Comparison of ENCODE assay signal across 1 cellular context in the genomic region with DNA sequence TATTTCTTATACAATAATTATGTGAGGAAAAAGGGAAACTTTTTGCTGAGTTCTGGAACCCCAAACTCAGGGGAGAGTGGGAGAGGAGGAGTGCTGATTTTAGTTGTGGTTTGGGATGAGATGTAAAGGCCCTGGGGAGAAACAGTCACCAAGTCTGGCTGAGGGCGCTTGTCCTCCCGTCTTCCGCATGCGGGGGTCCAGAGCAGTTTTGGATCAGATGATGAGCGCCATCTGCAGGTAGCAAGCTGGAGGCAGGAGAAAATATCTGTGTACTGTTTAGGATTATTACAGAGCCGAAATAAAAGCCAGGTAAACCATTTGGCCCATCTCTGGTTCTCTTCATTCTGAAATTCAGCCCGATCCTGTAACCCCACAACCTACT.
TF ChIP-seq lines count a peak whose summit lies in the region.

No MANE protein-coding gene starts in this region.

TF ChIP-seq in SK-N-SH treated with all-trans-retinoic acid at 6 μM for 48 hours, 23 proteins besides CTCF, POLR2A, EP300 and RAD21 (continued from another document):
- TF ChIP-seq, protein P1, sequence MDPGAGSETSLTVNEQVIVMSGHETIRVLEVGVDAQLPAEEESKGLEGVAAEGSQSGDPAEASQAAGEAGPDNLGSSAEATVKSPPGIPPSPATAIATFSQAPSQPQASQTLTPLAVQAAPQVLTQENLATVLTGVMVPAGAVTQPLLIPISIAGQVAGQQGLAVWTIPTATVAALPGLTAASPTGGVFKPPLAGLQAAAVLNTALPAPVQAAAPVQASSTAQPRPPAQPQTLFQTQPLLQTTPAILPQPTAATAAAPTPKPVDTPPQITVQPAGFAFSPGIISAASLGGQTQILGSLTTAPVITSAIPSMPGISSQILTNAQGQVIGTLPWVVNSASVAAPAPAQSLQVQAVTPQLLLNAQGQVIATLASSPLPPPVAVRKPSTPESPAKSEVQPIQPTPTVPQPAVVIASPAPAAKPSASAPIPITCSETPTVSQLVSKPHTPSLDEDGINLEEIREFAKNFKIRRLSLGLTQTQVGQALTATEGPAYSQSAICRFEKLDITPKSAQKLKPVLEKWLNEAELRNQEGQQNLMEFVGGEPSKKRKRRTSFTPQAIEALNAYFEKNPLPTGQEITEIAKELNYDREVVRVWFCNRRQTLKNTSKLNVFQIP (CRISPR knock-in tag; IDR thresholded peaks at IDR 0.05; ENCODE audit: borderline replicate concordance, low read depth), result no peak
- no peak for TF ChIP-seq ZFP30 (CRISPR knock-in tag; IDR thresholded peaks at IDR 0.05)
- TF ChIP-seq, protein P2, sequence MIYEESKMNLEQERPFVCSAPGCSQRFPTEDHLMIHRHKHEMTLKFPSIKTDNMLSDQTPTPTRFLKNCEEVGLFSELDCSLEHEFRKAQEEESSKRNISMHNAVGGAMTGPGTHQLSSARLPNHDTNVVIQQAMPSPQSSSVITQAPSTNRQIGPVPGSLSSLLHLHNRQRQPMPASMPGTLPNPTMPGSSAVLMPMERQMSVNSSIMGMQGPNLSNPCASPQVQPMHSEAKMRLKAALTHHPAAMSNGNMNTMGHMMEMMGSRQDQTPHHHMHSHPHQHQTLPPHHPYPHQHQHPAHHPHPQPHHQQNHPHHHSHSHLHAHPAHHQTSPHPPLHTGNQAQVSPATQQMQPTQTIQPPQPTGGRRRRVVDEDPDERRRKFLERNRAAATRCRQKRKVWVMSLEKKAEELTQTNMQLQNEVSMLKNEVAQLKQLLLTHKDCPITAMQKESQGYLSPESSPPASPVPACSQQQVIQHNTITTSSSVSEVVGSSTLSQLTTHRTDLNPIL (CRISPR knock-in tag; IDR thresholded peaks at IDR 0.05; ENCODE audit: low read depth), result no peak
- no peak for TF ChIP-seq ZNF70 (CRISPR knock-in tag; IDR thresholded peaks at IDR 0.05)
- TF ChIP-seq ZNF565 (CRISPR knock-in tag; conservative IDR thresholded peaks at IDR 0.05; ENCODE audit: low read depth), result no peak
- TF ChIP-seq ISL1 (CRISPR knock-in tag; IDR thresholded peaks at IDR 0.05), result no peak
